In genomic region chr3:155390361-155390760, GRCh38 we compare ENCODE assay signal across 27 cellular contexts.
"Had no signal": no experiment of that assay in that cellular context is flagged by ENCODE, and none has a peak within 500 bp of the region (broad histone marks: within the 10 kb centered on the region; RNA-seq: fewer than 3 reads in every experiment).

No MANE protein-coding gene starts in this region.

- DNase-seq: activated CD4-positive, alpha-beta memory T cell treated with anti-CD3 and anti-CD28 coated beads, Interleukin-2, amount 10 ng/mL, durations not matched to agents 7 days and 5 days; activated CD4-positive, alpha-beta T cell treated with anti-CD3 and anti-CD28 coated beads for 1 hour; activated CD4-positive, alpha-beta T cell treated with anti-CD3 and anti-CD28 coated beads, Interleukin-2, amount 10 ng/mL, durations not matched to agents 7 days and 5 days; activated CD8-positive, alpha-beta memory T cell treated with anti-CD3 and anti-CD28 coated beads, Interleukin-2, amount 50 U/mL, for 48 hours; activated gamma-delta T cell; activated naive CD4-positive, alpha-beta T cell treated with anti-CD3 and anti-CD28 coated beads, Interleukin-2, amount 10 ng/mL, durations not matched to agents 7 days and 5 days; activated naive CD8-positive, alpha-beta T cell treated with anti-CD3 and anti-CD28 coated beads, Interleukin-2, amount 10 ng/mL, durations not matched to agents 7 days and 5 days; activated T-cell treated with anti-CD3 and anti-CD28 coated beads, Interleukin-2, amount 50 U/mL, for 24 hours; brain microvascular endothelial cell; dorsolateral prefrontal cortex; effector memory CD4-positive, alpha-beta T cell; hypothalamus; kidney glomerular epithelial cell; left lung; naive B cell; nephron progenitor cell; pancreas; spleen; stimulated activated naive CD4-positive, alpha-beta T cell; T-helper 2 cell; tibial artery had no signal

- H3K4me3 ChIP-seq: coronary artery, dorsolateral prefrontal cortex, gastroesophageal sphincter, left lung, lung, pancreas, prostate gland, spleen, suprapubic skin, tibial artery had no signal

- H3K27me3 ChIP-seq: brain microvascular endothelial cell, gastroesophageal sphincter, left lung, neutrophil, pancreas, spleen, suprapubic skin, tibial artery had no signal

- H3K4me1 ChIP-seq: pancreas, prostate gland, spleen had no signal

- H3K9me3 ChIP-seq: gastroesophageal sphincter, neutrophil, pancreas, prostate gland, suprapubic skin, tibial artery had no signal

- H3K36me3 ChIP-seq: brain microvascular endothelial cell, gastroesophageal sphincter, left lung, neutrophil, pancreas, prostate gland, spleen, suprapubic skin, tibial artery had no signal

- H3K27ac ChIP-seq: brain microvascular endothelial cell, dorsolateral prefrontal cortex, gastroesophageal sphincter, left lung, neutrophil, pancreas, prostate gland, spleen, tibial artery had no signal
